Comparison of ENCODE assay signal across 8 cellular contexts in the genomic region with DNA sequence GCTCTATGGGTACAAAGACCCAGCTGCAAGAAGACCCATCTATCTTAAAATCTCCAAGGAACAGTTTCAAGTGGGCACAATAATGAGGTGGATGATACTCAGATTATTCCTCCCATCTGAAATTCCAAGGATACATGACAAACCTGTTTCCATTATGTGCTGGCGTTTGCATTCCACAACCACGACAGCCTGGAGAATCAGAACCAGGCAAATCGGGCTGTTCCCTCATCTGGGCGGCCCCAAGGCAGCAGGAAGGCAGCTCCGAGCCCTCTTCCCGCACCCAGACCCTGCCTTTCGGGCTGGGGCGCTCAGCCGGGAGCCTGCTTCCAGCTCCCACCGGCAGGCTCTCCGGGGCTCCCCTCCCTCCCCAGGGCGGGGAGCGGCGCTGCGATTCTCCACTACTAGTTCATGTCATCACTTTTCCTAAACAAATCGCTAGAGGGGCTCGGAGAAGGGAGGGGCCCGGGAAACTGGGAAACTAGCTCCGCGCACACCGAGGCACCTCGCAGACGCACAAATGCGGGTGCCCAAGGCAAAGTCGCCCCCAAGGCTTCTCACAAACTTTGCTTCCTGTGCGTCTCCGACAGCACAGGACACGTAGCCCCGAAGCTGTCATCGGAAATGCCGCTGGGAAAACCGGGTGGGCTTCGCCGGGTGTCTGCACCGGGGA. TPM values are rescaled to one million over a fixed set of nuclear protein-coding genes. Genes with fewer than 3 reads are reported as not detected.
A peak's percentile ranks its signal among the peaks of the same experiment; 100 is the strongest.
DNase-seq lines count a peak whose midpoint lies in the region; FAIRE-seq and TF ChIP-seq lines count a peak whose summit lies in the region.

A gene (minus strand): TSS at position 350 of the 670 bp plus-strand sequence. CDS start 197 bp downstream, at position 153.

- WGBS in ectodermal cell, 2 experiments: 3% methylated on average over 35 of the region's 35 CpGs

- no peak for FAIRE-seq in RCC 7860 (lab: Jason Lieb, UNC)

- H3K27me3 ChIP-seq in ectodermal cell (ENCODE audit: control insufficient read depth, insufficient read depth, low read length, poor library complexity, severe bottlenecking): peaks cover 55% of the 10 kb centered on the region
- no peaks in the 10 kb centered on the region for H3K27me3 ChIP-seq in subcutaneous abdominal adipose tissue (ENCODE audit: control insufficient read depth in 5 of 5, insufficient read depth in 4 of 5, low read length in 5 of 5)

- no peak within 1 kb of the TSS for H3K27ac ChIP-seq in ectodermal cell (ENCODE audit: insufficient read depth, low read depth, low read length, poor library complexity, severe bottlenecking)
- peak within 1 kb of the TSS; percentile 91 for H3K27ac ChIP-seq in subcutaneous abdominal adipose tissue (ENCODE audit: low read depth, low read length)

- H3K36me3 ChIP-seq in ectodermal cell (ENCODE audit: control insufficient read depth, insufficient read depth, low read length): no peaks in the 10 kb centered on the region
- peaks cover 5 to 26% (median 10%) of the 10 kb centered on the region in 5 donors for H3K36me3 ChIP-seq in subcutaneous abdominal adipose tissue (ENCODE audit: control insufficient read depth in 5 of 5, insufficient read depth in 5 of 5, low read length in 5 of 5)

- H3K4me1 ChIP-seq in ectodermal cell (ENCODE audit: control insufficient read depth, insufficient read depth, low read length) (peaks cover 4% of the 10 kb centered on the region), subcutaneous abdominal adipose tissue (ENCODE audit: control insufficient read depth in 5 of 5, insufficient read depth in 5 of 5, low read length in 5 of 5) (peaks cover 16 to 71% (median 61%) of the 10 kb centered on the region in 5 donors)

- no peak for TF ChIP-seq CTCF in HFF-Myc (IDR thresholded peaks at IDR 0.05; ENCODE audit: low read depth, low read length, missing control alignments)

- in situ Hi-C loops in G401 (cut with HindIII; ENCODE audit: low sequenced_read_pairs): no loop called here

- peak; percentile 67 for DNase-seq in G401 (ENCODE audit: low spot score)
- DNase-seq in HFF-Myc (ENCODE audit: extremely low read depth, low read depth): no peak
- DNase-seq in RCC 7860 (ENCODE audit: low spot score): peak; percentile 39
- DNase-seq in lung microvascular endothelial cell (ENCODE audit: low read depth in 2 of 2): peak; percentile 53 to 54
- no peak for DNase-seq in NK-92 treated with Interleukin-12 subunit alpha and Interleukin-12 subunit beta, amount 100 ng/mL, for 24 hours (lab: John Stamatoyannopoulos, UW)
- DNase-seq in HuH-7 (ENCODE audit: low spot score): no peak

- no peaks in the 10 kb centered on the region for H3K9me3 ChIP-seq in ectodermal cell (ENCODE audit: control insufficient read depth, low read length)
- H3K9me3 ChIP-seq in subcutaneous abdominal adipose tissue (ENCODE audit: control insufficient read depth in 5 of 5, low read length in 5 of 5): no peaks in the 10 kb centered on the region

- peak within 1 kb of the TSS; percentile 80 for H3K4me3 ChIP-seq in HFF-Myc (replicated peaks; ENCODE audit: low read depth, low read length)
- peak within 1 kb of the TSS; percentile 51 for H3K4me3 ChIP-seq in ectodermal cell (ENCODE audit: insufficient read depth, low read depth, low read length)
- H3K4me3 ChIP-seq in subcutaneous abdominal adipose tissue (ENCODE audit: low read depth in 1 of 5, low read length in 5 of 5): peak within 1 kb of the TSS; percentile 73 to 93 (median 89)

- H3K9ac ChIP-seq in subcutaneous abdominal adipose tissue (ENCODE audit: low read length in 5 of 5): peak within 1 kb of the TSS; percentile 72 to 86 (median 81)

RNA-seq across cellular contexts. Expression of the gene that starts here (rescaled TPM):
- total RNA-seq in G401 (2014; rRNA removed; shearing (Covaris generic)): not detected in 2 replicates
- 0.43 TPM for polyA plus RNA-seq in ectodermal cell (2013, experiment 1 of 4)
- 0.57 TPM for polyA plus RNA-seq in ectodermal cell (2013, experiment 2 of 4)
- polyA plus RNA-seq in ectodermal cell (2013, experiment 3 of 4): 0.53 TPM
- polyA plus RNA-seq in ectodermal cell (2013, experiment 4 of 4): 1.9 TPM
- total RNA-seq in lung microvascular endothelial cell: 27.5 and 36.1 TPM in 2 replicates

Comparison
In these comparisons a context has a peak if more than half of its experiments do, and no peak if none do; other contexts are left out.
1. RNA of the gene that starts here (total RNA-seq): 27.5 to 36.1 TPM in lung microvascular endothelial cell; not detected in G401; every median in the first group is over 10 times any median in the second.
2. Peak in DNase-seq in G401; RNA of the gene not detected or under 1 TPM.
3. DNase-seq: peak in RCC 7860 (single experiment) and lung microvascular endothelial cell (2 of 2); none in HFF-Myc (single experiment), NK-92 treated with Interleukin-12 subunit alpha and Interleukin-12 subunit beta, amount 100 ng/mL, for 24 hours (single experiment) and HuH-7 (single experiment).
4. Peak in every context shown above with its lines, with median percentiles within 50 percentile points of each other: H3K4me3 ChIP-seq.